8 cellular contexts compared by ENCODE assay signal in the genomic region with DNA sequence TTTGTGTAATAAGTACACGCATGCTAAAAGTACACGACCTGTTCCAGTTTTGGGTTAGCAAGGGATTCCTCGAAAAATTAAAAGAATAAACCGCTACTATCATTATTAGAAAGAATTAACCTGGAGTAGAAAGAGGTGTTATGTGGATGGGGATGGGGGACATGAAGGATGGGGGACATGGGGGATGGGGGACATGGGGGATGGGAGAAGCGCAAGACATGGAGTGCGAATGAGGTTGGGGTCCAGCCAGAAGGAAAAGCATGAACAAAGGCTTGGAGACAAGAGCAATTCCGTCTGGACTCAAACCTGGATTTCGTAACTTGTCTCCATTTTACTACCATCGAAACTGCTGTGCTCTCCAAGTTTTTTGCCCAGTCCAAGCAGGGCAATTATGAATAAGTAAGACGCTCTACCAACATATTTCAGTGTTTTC.
DNase-seq lines count a peak whose midpoint lies in the region; ATAC-seq and TF ChIP-seq lines count a peak whose summit lies in the region.

No MANE protein-coding gene starts in this region.

- H3F3A ChIP-seq in MM.1S (ENCODE audit: insufficient read depth, low read length): no peaks in the 10 kb centered on the region

- H3K4me2 ChIP-seq in MM.1S (ENCODE audit: low read depth, low read length): peak overlapping the region; percentile 87

- no peaks in the 10 kb centered on the region for H3K9me2 ChIP-seq in MM.1S (replicated peaks; ENCODE audit: insufficient read depth, low read length)

- H4K20me1 ChIP-seq in MM.1S (ENCODE audit: insufficient read depth, low read length): no peaks in the 10 kb centered on the region

- no peaks in the 10 kb centered on the region; the same call in 1 of the 2 replicates for H3K4me1 ChIP-seq in MM.1S (ENCODE audit: low read length)
- H3K4me1 ChIP-seq in mucosa of rectum (ENCODE audit: control insufficient read depth in 2 of 2, insufficient read depth in 2 of 2, low read length in 2 of 2): peaks cover 2 to 4% of the 10 kb centered on the region in 2 donors

- H3K27me3 ChIP-seq in MM.1S (replicated peaks; ENCODE audit: insufficient read depth, low read length) (no peaks in the 10 kb centered on the region), mucosa of rectum (ENCODE audit: control insufficient read depth in 2 of 2, insufficient read depth in 2 of 2, low read length in 2 of 2) (no peaks in the 10 kb centered on the region)

- H3K9me3 ChIP-seq in MM.1S (replicated peaks; ENCODE audit: insufficient read depth, low read length): no peaks in the 10 kb centered on the region
- no peaks in the 10 kb centered on the region for H3K9me3 ChIP-seq in mucosa of rectum (ENCODE audit: control insufficient read depth in 2 of 2, low read length in 2 of 2)

- H3K9ac ChIP-seq in MM.1S (ENCODE audit: low read length) (peak overlapping the region; percentile 52; the same call in 1 of the 2 replicates), mucosa of rectum (ENCODE audit: low read depth in 1 of 2, low read length in 2 of 2) (peak overlapping the region; percentile 78)

- peak overlapping the region; percentile 94 for H3K4me3 ChIP-seq in GM12864 (ENCODE audit: low read depth, low read length)
- peak overlapping the region; percentile 92 for H3K4me3 ChIP-seq in MM.1S (ENCODE audit: low read length)
- peak overlapping the region; percentile 97 to 98 for H3K4me3 ChIP-seq in mucosa of rectum (ENCODE audit: low read length in 2 of 2)

- no peak for ATAC-seq in HG03469 (IDR thresholded peaks at IDR 0.05; ENCODE audit: unreplicated experiment)
- no peak for ATAC-seq in GM18861 (IDR thresholded peaks at IDR 0.05; ENCODE audit: unreplicated experiment)

- H3K27ac ChIP-seq in MM.1S (ENCODE audit: low read length): no peak overlapping the region
- H3K27ac ChIP-seq in cingulate gyrus (ENCODE audit: low read depth, low read length): peak overlapping the region; percentile 81
- H3K27ac ChIP-seq in mucosa of rectum (ENCODE audit: low read depth in 2 of 2, low read length in 2 of 2): peak overlapping the region; percentile 23 to 89

- peaks cover 41% of the 10 kb centered on the region for H3K79me2 ChIP-seq in MM.1S (ENCODE audit: low read length)

- TF ChIP-seq CTCF in GM12864 (IDR thresholded peaks at IDR 0.05; ENCODE audit: low read depth, low read length, missing control alignments) (no peak), MM.1S (IDR thresholded peaks at IDR 0.05; ENCODE audit: low read length) (no peak)

- no peak for DNase-seq in GM12864 (ENCODE audit: low read depth)
- DNase-seq in MM.1S: no peak
- DNase-seq in SHP77 (lab: John Stamatoyannopoulos, UW): no peak
- no peak for DNase-seq in activated CD8-positive, alpha-beta memory T cell treated with anti-CD3 and anti-CD28 coated beads, Interleukin-2, amount 50 U/mL, for 48 hours

- peak overlapping the region; percentile 92 for H2AFZ ChIP-seq in MM.1S (ENCODE audit: low read length)

- no peaks in the 10 kb centered on the region for H3K36me3 ChIP-seq in MM.1S (replicated peaks; ENCODE audit: insufficient read depth, low read length)
- no peaks in the 10 kb centered on the region for H3K36me3 ChIP-seq in mucosa of rectum (ENCODE audit: control insufficient read depth in 2 of 2, insufficient read depth in 2 of 2, low read length in 2 of 2)
